Comparison of ENCODE assay signal across 1 cellular context in genomic region chr17:39573447-39574298, GRCh38.
TF ChIP-seq lines count a peak whose summit lies in the region.

No MANE protein-coding gene starts in this region.

TF ChIP-seq in GM12878, 131 proteins besides CTCF, POLR2A, EP300 and RAD21:
- TF ChIP-seq USF1 (IDR thresholded peaks at IDR 0.05; ENCODE audit: borderline replicate concordance, extremely low read length, insufficient read depth, low read depth, low read length) (peak; percentile 38), NFYA (IDR thresholded peaks at IDR 0.05; ENCODE audit: borderline replicate concordance, low read depth, low read length) (no peak), SREBF2 (IDR thresholded peaks at IDR 0.05; ENCODE audit: low read length) (no peak), ZNF217 (IDR thresholded peaks at IDR 0.05) (no peak), SIX5 (IDR thresholded peaks at IDR 0.05; ENCODE audit: low read depth, low read length, severe bottlenecking) (no peak), ZNF592 (IDR thresholded peaks at IDR 0.05) (no peak), PML (IDR thresholded peaks at IDR 0.05; ENCODE audit: low read length) (no peak), MXI1 (IDR thresholded peaks at IDR 0.05; ENCODE audit: low read depth, low read length) (peak; percentile 27; the same call in 1 of the 2 replicates), ATF3 (IDR thresholded peaks at IDR 0.05; ENCODE audit: borderline replicate concordance, extremely low read depth, low read depth, low read length) (no peak), LARP7 (IDR thresholded peaks at IDR 0.05) (peak; percentile 48; the same call in 1 of the 2 replicates), SPI1 (IDR thresholded peaks at IDR 0.05; ENCODE audit: borderline replicate concordance, insufficient read depth, low read depth, low read length) (no peak), TARDBP (IDR thresholded peaks at IDR 0.05; ENCODE audit: borderline replicate concordance) (no peak), GATAD2B (conservative IDR thresholded peaks at IDR 0.05; ENCODE audit: low read depth) (peak; percentile 54), YY1 (IDR thresholded peaks at IDR 0.05; ENCODE audit: low read depth, low read length) (0 out of 2 replicates have a peak, but pooled peaks have one; percentile 34), MTA3 (IDR thresholded peaks at IDR 0.05; ENCODE audit: borderline replicate concordance, low read length) (no peak), SUPT20H (IDR thresholded peaks at IDR 0.05; ENCODE audit: borderline replicate concordance, control insufficient read depth, low read depth, low read length) (no peak), ZNF24 (IDR thresholded peaks at IDR 0.05) (no peak), DPF2 (IDR thresholded peaks at IDR 0.05) (peak; percentile 46; the same call in 1 of the 2 replicates), IKZF1 (conservative IDR thresholded peaks at IDR 0.05) (peak; percentile 28; the same call in 1 of the 2 replicates), SMARCA5 (IDR thresholded peaks at IDR 0.05) (no peak), BHLHE40 (IDR thresholded peaks at IDR 0.05; ENCODE audit: borderline replicate concordance in 1 of 2, low read depth in 2 of 2, low read length in 1 of 2) (no peak), E2F4 (IDR thresholded peaks at IDR 0.05; ENCODE audit: low read depth, low read length) (no peak), NFXL1 (IDR thresholded peaks at IDR 0.05; ENCODE audit: borderline replicate concordance) (no peak)
- TF ChIP-seq, protein P1, sequence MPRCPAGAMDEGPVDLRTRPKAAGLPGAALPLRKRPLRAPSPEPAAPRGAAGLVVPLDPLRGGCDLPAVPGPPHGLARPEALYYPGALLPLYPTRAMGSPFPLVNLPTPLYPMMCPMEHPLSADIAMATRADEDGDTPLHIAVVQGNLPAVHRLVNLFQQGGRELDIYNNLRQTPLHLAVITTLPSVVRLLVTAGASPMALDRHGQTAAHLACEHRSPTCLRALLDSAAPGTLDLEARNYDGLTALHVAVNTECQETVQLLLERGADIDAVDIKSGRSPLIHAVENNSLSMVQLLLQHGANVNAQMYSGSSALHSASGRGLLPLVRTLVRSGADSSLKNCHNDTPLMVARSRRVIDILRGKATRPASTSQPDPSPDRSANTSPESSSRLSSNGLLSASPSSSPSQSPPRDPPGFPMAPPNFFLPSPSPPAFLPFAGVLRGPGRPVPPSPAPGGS (IDR thresholded peaks at IDR 0.05; ENCODE audit: borderline replicate concordance, insufficient read depth, low read depth, low read length, poor library complexity, severe bottlenecking): no peak
- TF ChIP-seq, protein P2, sequence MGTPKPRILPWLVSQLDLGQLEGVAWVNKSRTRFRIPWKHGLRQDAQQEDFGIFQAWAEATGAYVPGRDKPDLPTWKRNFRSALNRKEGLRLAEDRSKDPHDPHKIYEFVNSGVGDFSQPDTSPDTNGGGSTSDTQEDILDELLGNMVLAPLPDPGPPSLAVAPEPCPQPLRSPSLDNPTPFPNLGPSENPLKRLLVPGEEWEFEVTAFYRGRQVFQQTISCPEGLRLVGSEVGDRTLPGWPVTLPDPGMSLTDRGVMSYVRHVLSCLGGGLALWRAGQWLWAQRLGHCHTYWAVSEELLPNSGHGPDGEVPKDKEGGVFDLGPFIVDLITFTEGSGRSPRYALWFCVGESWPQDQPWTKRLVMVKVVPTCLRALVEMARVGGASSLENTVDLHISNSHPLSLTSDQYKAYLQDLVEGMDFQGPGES (IDR thresholded peaks at IDR 0.05): no peak
- TF ChIP-seq, protein P3, sequence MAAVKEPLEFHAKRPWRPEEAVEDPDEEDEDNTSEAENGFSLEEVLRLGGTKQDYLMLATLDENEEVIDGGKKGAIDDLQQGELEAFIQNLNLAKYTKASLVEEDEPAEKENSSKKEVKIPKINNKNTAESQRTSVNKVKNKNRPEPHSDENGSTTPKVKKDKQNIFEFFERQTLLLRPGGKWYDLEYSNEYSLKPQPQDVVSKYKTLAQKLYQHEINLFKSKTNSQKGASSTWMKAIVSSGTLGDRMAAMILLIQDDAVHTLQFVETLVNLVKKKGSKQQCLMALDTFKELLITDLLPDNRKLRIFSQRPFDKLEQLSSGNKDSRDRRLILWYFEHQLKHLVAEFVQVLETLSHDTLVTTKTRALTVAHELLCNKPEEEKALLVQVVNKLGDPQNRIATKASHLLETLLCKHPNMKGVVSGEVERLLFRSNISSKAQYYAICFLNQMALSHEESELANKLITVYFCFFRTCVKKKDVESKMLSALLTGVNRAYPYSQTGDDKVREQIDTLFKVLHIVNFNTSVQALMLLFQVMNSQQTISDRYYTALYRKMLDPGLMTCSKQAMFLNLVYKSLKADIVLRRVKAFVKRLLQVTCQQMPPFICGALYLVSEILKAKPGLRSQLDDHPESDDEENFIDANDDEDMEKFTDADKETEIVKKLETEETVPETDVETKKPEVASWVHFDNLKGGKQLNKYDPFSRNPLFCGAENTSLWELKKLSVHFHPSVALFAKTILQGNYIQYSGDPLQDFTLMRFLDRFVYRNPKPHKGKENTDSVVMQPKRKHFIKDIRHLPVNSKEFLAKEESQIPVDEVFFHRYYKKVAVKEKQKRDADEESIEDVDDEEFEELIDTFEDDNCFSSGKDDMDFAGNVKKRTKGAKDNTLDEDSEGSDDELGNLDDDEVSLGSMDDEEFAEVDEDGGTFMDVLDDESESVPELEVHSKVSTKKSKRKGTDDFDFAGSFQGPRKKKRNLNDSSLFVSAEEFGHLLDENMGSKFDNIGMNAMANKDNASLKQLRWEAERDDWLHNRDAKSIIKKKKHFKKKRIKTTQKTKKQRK (IDR thresholded peaks at IDR 0.05; ENCODE audit: low read depth, low read length): no peak
- TF ChIP-seq, protein P4, sequence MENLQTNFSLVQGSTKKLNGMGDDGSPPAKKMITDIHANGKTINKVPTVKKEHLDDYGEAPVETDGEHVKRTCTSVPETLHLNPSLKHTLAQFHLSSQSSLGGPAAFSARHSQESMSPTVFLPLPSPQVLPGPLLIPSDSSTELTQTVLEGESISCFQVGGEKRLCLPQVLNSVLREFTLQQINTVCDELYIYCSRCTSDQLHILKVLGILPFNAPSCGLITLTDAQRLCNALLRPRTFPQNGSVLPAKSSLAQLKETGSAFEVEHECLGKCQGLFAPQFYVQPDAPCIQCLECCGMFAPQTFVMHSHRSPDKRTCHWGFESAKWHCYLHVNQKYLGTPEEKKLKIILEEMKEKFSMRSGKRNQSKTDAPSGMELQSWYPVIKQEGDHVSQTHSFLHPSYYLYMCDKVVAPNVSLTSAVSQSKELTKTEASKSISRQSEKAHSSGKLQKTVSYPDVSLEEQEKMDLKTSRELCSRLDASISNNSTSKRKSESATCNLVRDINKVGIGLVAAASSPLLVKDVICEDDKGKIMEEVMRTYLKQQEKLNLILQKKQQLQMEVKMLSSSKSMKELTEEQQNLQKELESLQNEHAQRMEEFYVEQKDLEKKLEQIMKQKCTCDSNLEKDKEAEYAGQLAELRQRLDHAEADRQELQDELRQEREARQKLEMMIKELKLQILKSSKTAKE (IDR thresholded peaks at IDR 0.05; ENCODE audit: low read depth, poor library complexity, severe bottlenecking): no peak
- TF ChIP-seq, protein P5, sequence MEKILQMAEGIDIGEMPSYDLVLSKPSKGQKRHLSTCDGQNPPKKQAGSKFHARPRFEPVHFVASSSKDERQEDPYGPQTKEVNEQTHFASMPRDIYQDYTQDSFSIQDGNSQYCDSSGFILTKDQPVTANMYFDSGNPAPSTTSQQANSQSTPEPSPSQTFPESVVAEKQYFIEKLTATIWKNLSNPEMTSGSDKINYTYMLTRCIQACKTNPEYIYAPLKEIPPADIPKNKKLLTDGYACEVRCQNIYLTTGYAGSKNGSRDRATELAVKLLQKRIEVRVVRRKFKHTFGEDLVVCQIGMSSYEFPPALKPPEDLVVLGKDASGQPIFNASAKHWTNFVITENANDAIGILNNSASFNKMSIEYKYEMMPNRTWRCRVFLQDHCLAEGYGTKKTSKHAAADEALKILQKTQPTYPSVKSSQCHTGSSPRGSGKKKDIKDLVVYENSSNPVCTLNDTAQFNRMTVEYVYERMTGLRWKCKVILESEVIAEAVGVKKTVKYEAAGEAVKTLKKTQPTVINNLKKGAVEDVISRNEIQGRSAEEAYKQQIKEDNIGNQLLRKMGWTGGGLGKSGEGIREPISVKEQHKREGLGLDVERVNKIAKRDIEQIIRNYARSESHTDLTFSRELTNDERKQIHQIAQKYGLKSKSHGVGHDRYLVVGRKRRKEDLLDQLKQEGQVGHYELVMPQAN (conservative IDR thresholded peaks at IDR 0.05): 0 out of 2 replicates have a peak, but pooled peaks have one; percentile 46
- TF ChIP-seq, protein P6, sequence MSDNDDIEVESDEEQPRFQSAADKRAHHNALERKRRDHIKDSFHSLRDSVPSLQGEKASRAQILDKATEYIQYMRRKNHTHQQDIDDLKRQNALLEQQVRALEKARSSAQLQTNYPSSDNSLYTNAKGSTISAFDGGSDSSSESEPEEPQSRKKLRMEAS (IDR thresholded peaks at IDR 0.05; ENCODE audit: low read depth, low read length): no peak
